ENCODE assay signal across 10 cellular contexts in the genomic region with DNA sequence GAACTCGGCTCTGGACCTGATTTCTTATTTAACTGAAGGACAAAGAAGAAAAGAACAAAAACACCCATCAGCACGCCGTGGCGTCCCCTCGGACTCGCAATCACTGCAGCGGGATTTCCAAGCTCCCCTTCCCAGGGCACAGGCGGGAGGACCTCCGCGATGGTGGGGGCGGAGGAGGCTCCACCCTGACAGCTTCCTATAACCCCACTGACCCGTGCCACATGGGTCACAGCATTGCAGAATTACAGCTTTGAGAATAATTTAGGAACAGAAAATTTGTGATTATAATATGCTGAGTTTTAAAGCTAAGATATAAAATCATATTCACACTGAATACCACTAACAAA.
DNase-seq lines count a peak whose midpoint lies in the region; ATAC-seq, FAIRE-seq and TF ChIP-seq lines count a peak whose summit lies in the region.
"Had no signal": no experiment of that assay in that cellular context is flagged by ENCODE, and none has a peak within 500 bp of the region (broad histone marks: within the 10 kb centered on the region; RNA-seq: fewer than 3 reads in every experiment).

No MANE protein-coding gene starts in this region.

- peaks cover 10% of the 10 kb centered on the region for H3K4me1 Mint-ChIP-seq in nephron
- no peaks in the 10 kb centered on the region for H3K4me1 Mint-ChIP-seq in activated T-cell treated with anti-CD3 and anti-CD28 coated beads, Interleukin-2, amount 50 U/mL, for 24 hours (ENCODE audit: low read depth)
- H3K4me1 Mint-ChIP-seq: IgD-negative memory B cell had no signal

- peaks cover 0 to 4% (median 3%) of the 10 kb centered on the region in 4 donors for H3K4me1 ChIP-seq in liver (ENCODE audit: control insufficient read depth in 4 of 4, insufficient read depth in 4 of 4, low read length in 3 of 4)
- peaks cover 1% of the 10 kb centered on the region for H3K4me1 ChIP-seq in HepG2 (ENCODE audit: insufficient read depth, low read length)

- TF ChIP-seq CTCF in liver (IDR thresholded peaks at IDR 0.05; ENCODE audit: low read depth, low read length, missing input control) (no peak), HepG2 (CRISPR knock-in tag; IDR thresholded peaks at IDR 0.05) (no peak), fibroblast of villous mesenchyme (IDR thresholded peaks at IDR 0.05; ENCODE audit: insufficient read depth, low read depth, low read length) (no peak), nephron (IDR thresholded peaks at IDR 0.05; ENCODE audit: unreplicated experiment in 3 of 3) (no peak)

- 9% methylated on average over 12 of the region's 12 CpGs for WGBS in liver
- WGBS in HepG2 (ENCODE audit: low lambda C conversion rate) = 34% methylated on average over 12 of the region's 12 CpGs

- no peak overlapping the region for H2AFZ ChIP-seq in HepG2 (ENCODE audit: low read length)

- no peak for DNase-seq in HepG2 (ENCODE audit: low spot score)
- no peak for DNase-seq in fibroblast of villous mesenchyme (ENCODE audit: low read depth)
- DNase-seq in germinal center (ENCODE audit: low spot score) = no peak
- DNase-seq in activated T-cell treated with anti-CD3 and anti-CD28 coated beads, Interleukin-2, amount 50 U/mL, for 24 hours = no peak
- no peak for DNase-seq in activated naive CD4-positive, alpha-beta T cell treated with Interleukin-2 at 50 U/mL for 16 hours

- no TSS peak for BruUV-seq in HepG2 (replicated peaks; lab: Mats Ljungman, UMichigan)

- H3K27me3 Mint-ChIP-seq in nephron (ENCODE audit: low read depth) = no peaks in the 10 kb centered on the region
- peaks cover 23% of the 10 kb centered on the region for H3K27me3 Mint-ChIP-seq in activated T-cell treated with anti-CD3 and anti-CD28 coated beads, Interleukin-2, amount 50 U/mL, for 24 hours

- no peaks in the 10 kb centered on the region for H3K36me3 ChIP-seq in liver (ENCODE audit: control insufficient read depth in 4 of 4, insufficient read depth in 3 of 4, low read depth in 1 of 4, low read length in 3 of 4)
- no peaks in the 10 kb centered on the region for H3K36me3 ChIP-seq in HepG2 (replicated peaks in 1 of 2; ENCODE audit: control insufficient read depth in 1 of 2, insufficient read depth in 2 of 2, low read length in 2 of 2)

- H3K36me3 Mint-ChIP-seq in nephron (ENCODE audit: low read depth) = no peaks in the 10 kb centered on the region
- no peaks in the 10 kb centered on the region for H3K36me3 Mint-ChIP-seq in activated T-cell treated with anti-CD3 and anti-CD28 coated beads, Interleukin-2, amount 50 U/mL, for 24 hours (ENCODE audit: low read depth)
- H3K36me3 Mint-ChIP-seq: IgD-negative memory B cell had no signal

- ATAC-seq in HepG2 = no peak
- ATAC-seq in HG03097 (IDR thresholded peaks at IDR 0.05; ENCODE audit: low FRiP score, unreplicated experiment) = no peak

- H3K4me3 ChIP-seq in liver (ENCODE audit: low read depth in 1 of 3, low read length in 3 of 3) = peak overlapping the region; percentile 58 to 66 (median 64)
- no peak overlapping the region for H3K4me3 ChIP-seq in HepG2 (replicated peaks in 1 of 3; ENCODE audit: insufficient read depth in 1 of 3, low read depth in 2 of 3, low read length in 3 of 3)
- H3K4me3 ChIP-seq in fibroblast of villous mesenchyme (ENCODE audit: low read depth, low read length) = peak overlapping the region; percentile 38

- H3K9me3 ChIP-seq in liver (ENCODE audit: control insufficient read depth in 4 of 4, low read length in 3 of 4) (no peaks in the 10 kb centered on the region), HepG2 (ENCODE audit: low read length) (no peaks in the 10 kb centered on the region)

- H4K20me1 ChIP-seq in HepG2 (ENCODE audit: insufficient read depth, low read length) = no peaks in the 10 kb centered on the region

- FAIRE-seq in HepG2 (lab: Jason Lieb, UNC) = no peak

- CTCF ChIA-PET in HepG2 (lab: Yijun Ruan, JAX; ENCODE audit: low intra/inter-chr PET ratio, low total read pairs) = no interaction called here

- intact Hi-C loops in HepG2 (cut with micrococcal nuclease; ENCODE audit: unreplicated experiment) = no loop called here

- POLR2A ChIA-PET in HepG2 (lab: Yijun Ruan, JAX) = no interaction called here

- no peak overlapping the region for H3K4me2 ChIP-seq in HepG2 (ENCODE audit: low read depth, low read length)

- TF ChIP-seq EP300 in HepG2 (IDR thresholded peaks at IDR 0.05; ENCODE audit: low read depth in 2 of 2, low read length in 2 of 2) = no peak
- TF ChIP-seq EP300 in HepG2 (CRISPR knock-in tag; IDR thresholded peaks at IDR 0.05; ENCODE audit: borderline replicate concordance) = no peak

- no peak overlapping the region for H3K9ac ChIP-seq in liver (ENCODE audit: low read depth in 1 of 2, low read length in 2 of 2)
- H3K9ac ChIP-seq in HepG2 (ENCODE audit: insufficient read depth, low read depth, low read length) = no peak overlapping the region

- no peak for TF ChIP-seq POLR2A in HepG2 (IDR thresholded peaks at IDR 0.05; ENCODE audit: insufficient read depth in 1 of 2, low read depth in 2 of 2, low read length in 2 of 2)

- peak in 1 of 2 donors; percentile 13 for TF ChIP-seq RAD21 in liver (IDR thresholded peaks at IDR 0.05)
- no peak for TF ChIP-seq RAD21 in HepG2 (CRISPR knock-in tag; IDR thresholded peaks at IDR 0.05)

- no peaks in the 10 kb centered on the region for H3K9me3 Mint-ChIP-seq in nephron
- no peaks in the 10 kb centered on the region for H3K9me3 Mint-ChIP-seq in activated T-cell treated with anti-CD3 and anti-CD28 coated beads, Interleukin-2, amount 50 U/mL, for 24 hours
- H3K9me3 Mint-ChIP-seq: IgD-negative memory B cell; T-helper 1 cell treated with Interleukin-12 subunit alpha and Interleukin-12 subunit beta and Interleukin-4 antibody, amounts not matched to agents 30 μg/mL and 1 μg/mL, for 36 hours had no signal

- no peaks in the 10 kb centered on the region for H3K79me2 ChIP-seq in HepG2 (ENCODE audit: insufficient read depth, low read length)

- H3K27ac ChIP-seq in liver (ENCODE audit: low read depth in 1 of 2, low read length in 2 of 2) (no peak overlapping the region), HepG2 (ENCODE audit: extremely low read length, insufficient read depth, low read length) (no peak overlapping the region)

- no peaks in the 10 kb centered on the region for H3K27me3 ChIP-seq in liver (ENCODE audit: control insufficient read depth in 4 of 4, insufficient read depth in 4 of 4, low read length in 3 of 4)
- no peaks in the 10 kb centered on the region for H3K27me3 ChIP-seq in HepG2 (ENCODE audit: control insufficient read depth in 1 of 2, insufficient read depth in 2 of 2, low read length in 2 of 2)

- peak overlapping the region; percentile 68 to 79 (median 71) for H3K4me3 Mint-ChIP-seq in nephron
- no peak overlapping the region for H3K4me3 Mint-ChIP-seq in activated T-cell treated with anti-CD3 and anti-CD28 coated beads, Interleukin-2, amount 50 U/mL, for 24 hours
- H3K4me3 Mint-ChIP-seq: T-helper 1 cell treated with Interleukin-12 subunit alpha and Interleukin-12 subunit beta and Interleukin-4 antibody, amounts not matched to agents 30 μg/mL and 1 μg/mL, for 36 hours had no signal

- in situ Hi-C loops in HepG2 (cut with HindIII; ENCODE audit: extremely low pct_ligation_motif_present, low pct_unique_long_range_greater_than_20kb) = no loop called here

- H3K27ac Mint-ChIP-seq in nephron = no peak overlapping the region
- H3K27ac Mint-ChIP-seq in activated T-cell treated with anti-CD3 and anti-CD28 coated beads, Interleukin-2, amount 50 U/mL, for 24 hours = no peak overlapping the region
- H3K27ac Mint-ChIP-seq: IgD-negative memory B cell; T-helper 1 cell treated with Interleukin-12 subunit alpha and Interleukin-12 subunit beta and Interleukin-4 antibody, amounts not matched to agents 30 μg/mL and 1 μg/mL, for 36 hours had no signal

TF ChIP-seq in HepG2, 621 proteins besides CTCF, POLR2A, EP300 and RAD21 (continues in another document):
- TF ChIP-seq FLYWCH1 (CRISPR knock-in tag; IDR thresholded peaks at IDR 0.05) (no peak), SRSF9 (IDR thresholded peaks at IDR 0.05; ENCODE audit: borderline replicate concordance, insufficient read depth, low read depth, low read length, poor library complexity, severe bottlenecking) (no peak), E2F2 (CRISPR knock-in tag; IDR thresholded peaks at IDR 0.05; ENCODE audit: borderline replicate concordance) (no peak), ZFP1 (CRISPR knock-in tag; IDR thresholded peaks at IDR 0.05) (no peak), LCORL (IDR thresholded peaks at IDR 0.05) (no peak), LCORL (CRISPR knock-in tag; IDR thresholded peaks at IDR 0.05) (no peak), ZNF30 (CRISPR knock-in tag; IDR thresholded peaks at IDR 0.05) (no peak), ZNF24 (IDR thresholded peaks at IDR 0.05) (no peak)
- TF ChIP-seq, protein P1, sequence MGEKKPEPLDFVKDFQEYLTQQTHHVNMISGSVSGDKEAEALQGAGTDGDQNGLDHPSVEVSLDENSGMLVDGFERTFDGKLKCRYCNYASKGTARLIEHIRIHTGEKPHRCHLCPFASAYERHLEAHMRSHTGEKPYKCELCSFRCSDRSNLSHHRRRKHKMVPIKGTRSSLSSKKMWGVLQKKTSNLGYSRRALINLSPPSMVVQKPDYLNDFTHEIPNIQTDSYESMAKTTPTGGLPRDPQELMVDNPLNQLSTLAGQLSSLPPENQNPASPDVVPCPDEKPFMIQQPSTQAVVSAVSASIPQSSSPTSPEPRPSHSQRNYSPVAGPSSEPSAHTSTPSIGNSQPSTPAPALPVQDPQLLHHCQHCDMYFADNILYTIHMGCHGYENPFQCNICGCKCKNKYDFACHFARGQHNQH (CRISPR knock-in tag; IDR thresholded peaks at IDR 0.05) = no peak
- TF ChIP-seq, protein P2, sequence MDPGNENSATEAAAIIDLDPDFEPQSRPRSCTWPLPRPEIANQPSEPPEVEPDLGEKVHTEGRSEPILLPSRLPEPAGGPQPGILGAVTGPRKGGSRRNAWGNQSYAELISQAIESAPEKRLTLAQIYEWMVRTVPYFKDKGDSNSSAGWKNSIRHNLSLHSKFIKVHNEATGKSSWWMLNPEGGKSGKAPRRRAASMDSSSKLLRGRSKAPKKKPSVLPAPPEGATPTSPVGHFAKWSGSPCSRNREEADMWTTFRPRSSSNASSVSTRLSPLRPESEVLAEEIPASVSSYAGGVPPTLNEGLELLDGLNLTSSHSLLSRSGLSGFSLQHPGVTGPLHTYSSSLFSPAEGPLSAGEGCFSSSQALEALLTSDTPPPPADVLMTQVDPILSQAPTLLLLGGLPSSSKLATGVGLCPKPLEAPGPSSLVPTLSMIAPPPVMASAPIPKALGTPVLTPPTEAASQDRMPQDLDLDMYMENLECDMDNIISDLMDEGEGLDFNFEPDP (CRISPR knock-in tag; conservative IDR thresholded peaks at IDR 0.05) = no peak

Comparison
In these comparisons a context has a peak if more than half of its experiments do, and no peak if none do; other contexts are left out.
1. H3K4me3 ChIP-seq: peak in liver (3 of 3) and fibroblast of villous mesenchyme (single experiment); none in HepG2 (0 of 3).